1 cellular context compared by ENCODE assay signal in the genomic region with DNA sequence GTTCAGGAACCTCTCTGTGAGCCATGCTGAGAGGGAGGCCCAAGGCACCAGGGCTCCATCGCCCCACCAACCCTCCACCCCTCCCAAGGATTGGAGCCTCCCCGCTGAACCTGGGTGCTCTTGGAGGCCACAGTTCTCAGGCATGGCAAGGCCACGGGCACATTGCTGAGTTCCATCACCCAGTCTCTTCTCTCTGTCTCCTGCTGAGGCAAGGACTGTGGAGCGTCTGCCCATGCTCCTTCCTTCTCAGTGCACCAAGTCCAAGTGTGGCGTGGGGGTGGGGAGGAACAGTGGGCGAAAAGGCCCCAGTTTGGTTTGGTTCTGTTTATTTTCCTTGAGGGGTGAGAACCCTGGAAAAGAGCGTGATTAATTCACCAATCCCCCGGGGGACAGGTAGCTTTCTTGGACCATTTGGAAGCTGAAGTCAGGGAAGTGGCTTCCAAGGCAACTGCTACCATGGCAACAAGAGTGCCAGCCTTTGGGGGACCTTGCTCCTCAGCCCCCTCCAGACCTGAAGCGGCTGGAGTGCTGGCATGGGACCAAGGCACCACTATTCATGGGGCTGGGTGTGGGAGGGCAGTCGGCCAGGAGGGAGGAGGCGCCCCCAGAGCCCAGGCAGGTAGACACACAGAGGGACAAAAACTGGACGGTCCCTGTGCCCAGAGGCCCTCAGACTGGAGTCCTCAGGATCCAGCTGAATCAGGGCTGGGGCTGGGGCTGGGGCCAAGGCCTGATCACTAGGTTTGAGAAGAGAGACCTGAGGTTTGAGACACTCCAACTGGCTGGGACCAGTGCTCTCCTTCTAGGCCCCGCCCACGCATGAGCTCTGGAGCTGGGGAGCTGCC.
TF ChIP-seq lines count a peak whose summit lies in the region.

No MANE protein-coding gene starts in this region.

TF ChIP-seq in K562, 482 proteins besides CTCF, POLR2A, EP300 and RAD21:
- TF ChIP-seq HSF4 (CRISPR knock-in tag; IDR thresholded peaks at IDR 0.05; ENCODE audit: borderline replicate concordance) (no peak), NCOR1 (IDR thresholded peaks at IDR 0.05) (no peak), PML (IDR thresholded peaks at IDR 0.05; ENCODE audit: low read length) (no peak), ZNF586 (CRISPR knock-in tag; conservative IDR thresholded peaks at IDR 0.05) (no peak), MYNN (IDR thresholded peaks at IDR 0.05) (peak; percentile 92), MYNN (CRISPR knock-in tag; IDR thresholded peaks at IDR 0.05) (no peak), RBM22 (IDR thresholded peaks at IDR 0.05; ENCODE audit: low read depth, low read length, poor library complexity, severe bottlenecking) (no peak), CREM (IDR thresholded peaks at IDR 0.05; ENCODE audit: low read depth) (no peak), NFXL1 (CRISPR knock-in tag; IDR thresholded peaks at IDR 0.05) (no peak), ZNF174 (CRISPR knock-in tag; IDR thresholded peaks at IDR 0.05) (no peak), HMG20A (CRISPR knock-in tag; conservative IDR thresholded peaks at IDR 0.05) (no peak), MECOM (CRISPR knock-in tag; IDR thresholded peaks at IDR 0.05) (no peak), EGR1 (conservative IDR thresholded peaks at IDR 0.05) (peak; percentile 84), MAFK (IDR thresholded peaks at IDR 0.05; ENCODE audit: low read length) (no peak), KHSRP (IDR thresholded peaks at IDR 0.05) (no peak), SRSF7 (optimal IDR thresholded peaks at IDR 0.05; ENCODE audit: low read depth, low read length) (no peak), NRF1 (conservative IDR thresholded peaks at IDR 0.05 in 1 of 2, IDR thresholded peaks at IDR 0.05 in 1 of 2) (peak; percentile 56 to 69), ZBED1 (IDR thresholded peaks at IDR 0.05) (no peak), CAMTA2 (CRISPR knock-in tag; conservative IDR thresholded peaks at IDR 0.05) (no peak), RFX1 (IDR thresholded peaks at IDR 0.05) (peak; percentile 88), ZNF354B (CRISPR knock-in tag; IDR thresholded peaks at IDR 0.05) (no peak), SREBF1 (IDR thresholded peaks at IDR 0.05; ENCODE audit: borderline replicate concordance, low read depth, low read length) (no peak), TFAM (CRISPR knock-in tag; conservative IDR thresholded peaks at IDR 0.05) (no peak)
- TF ChIP-seq, protein P1, sequence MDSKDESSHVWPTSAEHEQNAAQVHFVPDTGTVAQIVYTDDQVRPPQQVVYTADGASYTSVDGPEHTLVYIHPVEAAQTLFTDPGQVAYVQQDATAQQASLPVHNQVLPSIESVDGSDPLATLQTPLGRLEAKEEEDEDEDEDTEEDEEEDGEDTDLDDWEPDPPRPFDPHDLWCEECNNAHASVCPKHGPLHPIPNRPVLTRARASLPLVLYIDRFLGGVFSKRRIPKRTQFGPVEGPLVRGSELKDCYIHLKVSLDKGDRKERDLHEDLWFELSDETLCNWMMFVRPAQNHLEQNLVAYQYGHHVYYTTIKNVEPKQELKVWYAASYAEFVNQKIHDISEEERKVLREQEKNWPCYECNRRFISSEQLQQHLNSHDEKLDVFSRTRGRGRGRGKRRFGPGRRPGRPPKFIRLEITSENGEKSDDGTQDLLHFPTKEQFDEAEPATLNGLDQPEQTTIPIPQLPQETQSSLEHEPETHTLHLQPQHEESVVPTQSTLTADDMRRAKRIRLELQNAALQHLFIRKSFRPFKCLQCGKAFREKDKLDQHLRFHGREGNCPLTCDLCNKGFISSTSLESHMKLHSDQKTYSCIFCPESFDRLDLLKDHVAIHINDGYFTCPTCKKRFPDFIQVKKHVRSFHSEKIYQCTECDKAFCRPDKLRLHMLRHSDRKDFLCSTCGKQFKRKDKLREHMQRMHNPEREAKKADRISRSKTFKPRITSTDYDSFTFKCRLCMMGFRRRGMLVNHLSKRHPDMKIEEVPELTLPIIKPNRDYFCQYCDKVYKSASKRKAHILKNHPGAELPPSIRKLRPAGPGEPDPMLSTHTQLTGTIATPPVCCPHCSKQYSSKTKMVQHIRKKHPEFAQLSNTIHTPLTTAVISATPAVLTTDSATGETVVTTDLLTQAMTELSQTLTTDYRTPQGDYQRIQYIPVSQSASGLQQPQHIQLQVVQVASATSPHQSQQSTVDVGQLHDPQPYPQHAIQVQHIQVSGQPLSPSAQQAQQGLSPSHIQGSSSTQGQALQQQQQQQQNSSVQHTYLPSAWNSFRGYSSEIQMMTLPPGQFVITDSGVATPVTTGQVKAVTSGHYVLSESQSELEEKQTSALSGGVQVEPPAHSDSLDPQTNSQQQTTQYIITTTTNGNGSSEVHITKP (IDR thresholded peaks at IDR 0.05; ENCODE audit: partially characterized antibody): peak; percentile 25
- TF ChIP-seq, protein P2, sequence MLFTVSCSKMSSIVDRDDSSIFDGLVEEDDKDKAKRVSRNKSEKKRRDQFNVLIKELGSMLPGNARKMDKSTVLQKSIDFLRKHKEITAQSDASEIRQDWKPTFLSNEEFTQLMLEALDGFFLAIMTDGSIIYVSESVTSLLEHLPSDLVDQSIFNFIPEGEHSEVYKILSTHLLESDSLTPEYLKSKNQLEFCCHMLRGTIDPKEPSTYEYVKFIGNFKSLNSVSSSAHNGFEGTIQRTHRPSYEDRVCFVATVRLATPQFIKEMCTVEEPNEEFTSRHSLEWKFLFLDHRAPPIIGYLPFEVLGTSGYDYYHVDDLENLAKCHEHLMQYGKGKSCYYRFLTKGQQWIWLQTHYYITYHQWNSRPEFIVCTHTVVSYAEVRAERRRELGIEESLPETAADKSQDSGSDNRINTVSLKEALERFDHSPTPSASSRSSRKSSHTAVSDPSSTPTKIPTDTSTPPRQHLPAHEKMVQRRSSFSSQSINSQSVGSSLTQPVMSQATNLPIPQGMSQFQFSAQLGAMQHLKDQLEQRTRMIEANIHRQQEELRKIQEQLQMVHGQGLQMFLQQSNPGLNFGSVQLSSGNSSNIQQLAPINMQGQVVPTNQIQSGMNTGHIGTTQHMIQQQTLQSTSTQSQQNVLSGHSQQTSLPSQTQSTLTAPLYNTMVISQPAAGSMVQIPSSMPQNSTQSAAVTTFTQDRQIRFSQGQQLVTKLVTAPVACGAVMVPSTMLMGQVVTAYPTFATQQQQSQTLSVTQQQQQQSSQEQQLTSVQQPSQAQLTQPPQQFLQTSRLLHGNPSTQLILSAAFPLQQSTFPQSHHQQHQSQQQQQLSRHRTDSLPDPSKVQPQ (CRISPR knock-in tag; IDR thresholded peaks at IDR 0.05; ENCODE audit: borderline replicate concordance): no peak
- TF ChIP-seq, protein P3, sequence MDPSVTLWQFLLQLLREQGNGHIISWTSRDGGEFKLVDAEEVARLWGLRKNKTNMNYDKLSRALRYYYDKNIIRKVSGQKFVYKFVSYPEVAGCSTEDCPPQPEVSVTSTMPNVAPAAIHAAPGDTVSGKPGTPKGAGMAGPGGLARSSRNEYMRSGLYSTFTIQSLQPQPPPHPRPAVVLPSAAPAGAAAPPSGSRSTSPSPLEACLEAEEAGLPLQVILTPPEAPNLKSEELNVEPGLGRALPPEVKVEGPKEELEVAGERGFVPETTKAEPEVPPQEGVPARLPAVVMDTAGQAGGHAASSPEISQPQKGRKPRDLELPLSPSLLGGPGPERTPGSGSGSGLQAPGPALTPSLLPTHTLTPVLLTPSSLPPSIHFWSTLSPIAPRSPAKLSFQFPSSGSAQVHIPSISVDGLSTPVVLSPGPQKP (CRISPR knock-in tag; IDR thresholded peaks at IDR 0.05): no peak
- TF ChIP-seq, protein P4, sequence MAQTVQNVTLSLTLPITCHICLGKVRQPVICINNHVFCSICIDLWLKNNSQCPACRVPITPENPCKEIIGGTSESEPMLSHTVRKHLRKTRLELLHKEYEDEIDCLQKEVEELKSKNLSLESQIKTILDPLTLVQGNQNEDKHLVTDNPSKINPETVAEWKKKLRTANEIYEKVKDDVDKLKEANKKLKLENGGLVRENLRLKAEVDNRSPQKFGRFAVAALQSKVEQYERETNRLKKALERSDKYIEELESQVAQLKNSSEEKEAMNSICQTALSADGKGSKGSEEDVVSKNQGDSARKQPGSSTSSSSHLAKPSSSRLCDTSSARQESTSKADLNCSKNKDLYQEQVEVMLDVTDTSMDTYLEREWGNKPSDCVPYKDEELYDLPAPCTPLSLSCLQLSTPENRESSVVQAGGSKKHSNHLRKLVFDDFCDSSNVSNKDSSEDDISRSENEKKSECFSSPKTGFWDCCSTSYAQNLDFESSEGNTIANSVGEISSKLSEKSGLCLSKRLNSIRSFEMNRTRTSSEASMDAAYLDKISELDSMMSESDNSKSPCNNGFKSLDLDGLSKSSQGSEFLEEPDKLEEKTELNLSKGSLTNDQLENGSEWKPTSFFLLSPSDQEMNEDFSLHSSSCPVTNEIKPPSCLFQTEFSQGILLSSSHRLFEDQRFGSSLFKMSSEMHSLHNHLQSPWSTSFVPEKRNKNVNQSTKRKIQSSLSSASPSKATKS (CRISPR knock-in tag; IDR thresholded peaks at IDR 0.05): no peak
- TF ChIP-seq, protein P5, sequence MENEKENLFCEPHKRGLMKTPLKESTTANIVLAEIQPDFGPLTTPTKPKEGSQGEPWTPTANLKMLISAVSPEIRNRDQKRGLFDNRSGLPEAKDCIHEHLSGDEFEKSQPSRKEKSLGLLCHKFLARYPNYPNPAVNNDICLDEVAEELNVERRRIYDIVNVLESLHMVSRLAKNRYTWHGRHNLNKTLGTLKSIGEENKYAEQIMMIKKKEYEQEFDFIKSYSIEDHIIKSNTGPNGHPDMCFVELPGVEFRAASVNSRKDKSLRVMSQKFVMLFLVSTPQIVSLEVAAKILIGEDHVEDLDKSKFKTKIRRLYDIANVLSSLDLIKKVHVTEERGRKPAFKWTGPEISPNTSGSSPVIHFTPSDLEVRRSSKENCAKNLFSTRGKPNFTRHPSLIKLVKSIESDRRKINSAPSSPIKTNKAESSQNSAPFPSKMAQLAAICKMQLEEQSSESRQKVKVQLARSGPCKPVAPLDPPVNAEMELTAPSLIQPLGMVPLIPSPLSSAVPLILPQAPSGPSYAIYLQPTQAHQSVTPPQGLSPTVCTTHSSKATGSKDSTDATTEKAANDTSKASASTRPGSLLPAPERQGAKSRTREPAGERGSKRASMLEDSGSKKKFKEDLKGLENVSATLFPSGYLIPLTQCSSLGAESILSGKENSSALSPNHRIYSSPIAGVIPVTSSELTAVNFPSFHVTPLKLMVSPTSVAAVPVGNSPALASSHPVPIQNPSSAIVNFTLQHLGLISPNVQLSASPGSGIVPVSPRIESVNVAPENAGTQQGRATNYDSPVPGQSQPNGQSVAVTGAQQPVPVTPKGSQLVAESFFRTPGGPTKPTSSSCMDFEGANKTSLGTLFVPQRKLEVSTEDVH (IDR thresholded peaks at IDR 0.05; ENCODE audit: low read depth, partially characterized antibody): no peak
- TF ChIP-seq, protein P6, sequence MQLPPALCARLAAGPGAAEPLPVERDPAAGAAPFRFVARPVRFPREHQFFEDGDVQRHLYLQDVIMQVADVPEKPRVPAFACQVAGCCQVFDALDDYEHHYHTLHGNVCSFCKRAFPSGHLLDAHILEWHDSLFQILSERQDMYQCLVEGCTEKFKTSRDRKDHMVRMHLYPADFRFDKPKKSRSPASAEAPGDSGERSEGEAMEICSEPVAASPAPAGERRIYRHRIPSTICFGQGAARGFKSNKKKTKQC (CRISPR knock-in tag; IDR thresholded peaks at IDR 0.05): no peak
